Comparison of ENCODE assay signal across 1 cellular context in genomic region chr13:33051632-33052031, GRCh38.
TF ChIP-seq lines count a peak whose summit lies in the region.

No MANE protein-coding gene starts in this region.

TF ChIP-seq in IMR-90, 13 proteins besides CTCF, POLR2A, EP300 and RAD21 (continued from another document):
- no peak for TF ChIP-seq MAZ (IDR thresholded peaks at IDR 0.05; ENCODE audit: borderline replicate concordance, low read depth, low read length)
